Comparison of ENCODE assay signal across 19 cellular contexts in the genomic region with DNA sequence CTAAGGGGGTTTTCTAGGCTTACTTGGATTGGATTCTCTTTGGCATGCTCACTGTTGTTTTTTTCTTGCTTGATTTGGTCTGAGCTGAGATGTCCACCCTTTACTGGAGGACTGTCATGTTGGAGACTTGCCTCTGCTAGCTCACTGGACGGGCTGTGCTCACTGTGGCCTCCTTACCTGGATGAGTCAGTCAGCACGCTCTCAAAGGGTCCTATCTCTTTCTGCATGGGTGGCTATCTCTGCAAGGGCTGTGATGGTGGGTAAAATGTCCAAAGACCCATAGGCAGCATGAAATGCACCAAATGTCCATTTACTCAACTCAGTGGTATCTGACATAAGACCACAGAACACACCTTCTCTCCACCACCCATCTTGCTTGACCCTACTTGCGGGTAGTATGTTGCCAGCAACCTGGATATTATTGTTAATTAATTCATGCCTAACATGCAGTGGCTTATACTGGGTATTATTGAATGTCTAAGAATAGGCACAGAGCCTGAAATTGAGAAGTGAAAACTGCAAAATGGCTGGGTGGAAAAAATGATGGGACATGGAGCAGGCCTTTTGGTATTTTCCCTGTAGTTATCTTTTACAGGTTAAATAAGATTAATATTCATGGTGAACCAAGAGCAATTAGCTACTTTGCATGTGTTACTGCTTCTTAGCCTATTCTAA.
DNase-seq lines count a peak whose midpoint lies in the region; ATAC-seq and TF ChIP-seq lines count a peak whose summit lies in the region.
"Had no signal": no experiment of that assay in that cellular context is flagged by ENCODE, and none has a peak within 500 bp of the region (broad histone marks: within the 10 kb centered on the region; RNA-seq: fewer than 3 reads in every experiment).

No MANE protein-coding gene starts in this region.

- H3K79me1 ChIP-seq in IMR-90 (ENCODE audit: low read depth in 1 of 2, low read length in 2 of 2) (no peaks in the 10 kb centered on the region), mesenchymal stem cell (replicated peaks; ENCODE audit: low read length, poor library complexity, severe bottlenecking) (no peaks in the 10 kb centered on the region)

- H3K4me1 ChIP-seq in IMR-90 (ENCODE audit: control insufficient read depth, insufficient read depth, low read length) = no peaks in the 10 kb centered on the region
- peaks cover 10% of the 10 kb centered on the region for H3K4me1 ChIP-seq in OCI-LY3 (ENCODE audit: low read length)
- peaks cover 8% of the 10 kb centered on the region for H3K4me1 ChIP-seq in mesenchymal stem cell (ENCODE audit: control insufficient read depth, insufficient read depth, low read depth, low read length)
- H3K4me1 ChIP-seq: BLaER1 treated with 17β-estradiol and CSF1 and Interleukin-3, amounts not matched to agents 10 nM and 100 nM; Caco-2 had no signal

- TF ChIP-seq CTCF in IMR-90 (conservative IDR thresholded peaks at IDR 0.05; ENCODE audit: low read depth, low read length) (no peak), OCI-LY3 (IDR thresholded peaks at IDR 0.05; ENCODE audit: low read depth, low read length) (no peak)

- peak overlapping the region; percentile 77 for H3K27ac Mint-ChIP-seq in stimulated activated naive B cell treated with anti-CD40 and anti-IgM and Interleukin-4, amounts not matched to agents 10 μg/mL and 1 μg/mL and 100 μg/mL, for 72 hours
- H3K27ac Mint-ChIP-seq: B cell; CD4-positive, alpha-beta T cell; CD8-positive, alpha-beta T cell had no signal

- POLR2A ChIA-PET in IMR-90 (lab: Charles Lee; ENCODE audit: unreplicated experiment) = no interaction called here

- H3K4ac ChIP-seq in IMR-90 (ENCODE audit: low read depth, low read length) (no peak overlapping the region), mesenchymal stem cell (ENCODE audit: low read depth in 1 of 2, low read length in 2 of 2) (no peak overlapping the region)

- in situ Hi-C loops in IMR-90 (cut with MboI; ENCODE audit: low sequenced_read_pairs) = no loop called here

- H3K79me2 ChIP-seq in OCI-LY3 (ENCODE audit: low read length) = no peaks in the 10 kb centered on the region

- 0 out of 2 replicates have a peak overlapping the region, but pooled peaks have one; percentile 26 for H2AK5ac ChIP-seq in IMR-90 (ENCODE audit: low read depth, low read length)
- H2AK5ac ChIP-seq in mesenchymal stem cell (ENCODE audit: low read length, severe bottlenecking) = no peak overlapping the region

- no peak overlapping the region for H3K56ac ChIP-seq in IMR-90 (ENCODE audit: extremely low read depth, insufficient read depth, low read length)

- peaks cover 3 to 4% of the 10 kb centered on the region in 2 donors for H3K9me3 Mint-ChIP-seq in stimulated activated naive B cell treated with anti-CD40 and anti-IgM and Interleukin-4, amounts not matched to agents 10 μg/mL and 1 μg/mL and 100 μg/mL, for 72 hours
- H3K9me3 Mint-ChIP-seq: CD4-positive, alpha-beta T cell; CD8-positive, alpha-beta T cell had no signal

- no peak for DNase-seq in IMR-90
- no peak for DNase-seq in mesenchymal stem cell
- DNase-seq in stimulated activated naive B cell treated with anti-CD40 and anti-IgM and Interleukin-4, amounts not matched to agents 10 μg/mL and 1 μg/mL and 100 μg/mL, for 72 hours = peak; percentile 2
- DNase-seq in caudate nucleus (lab: John Stamatoyannopoulos, UW) = no peak
- DNase-seq in activated gamma-delta T cell (lab: John Stamatoyannopoulos, UW) = no peak
- DNase-seq: AML-193; Caco-2; Calu3; CD4-positive, alpha-beta T cell; CD8-positive, alpha-beta T cell; DMS79 treated with DMSO at 0.1 percent for 48 hours; GF-D8 had no signal

- no peak overlapping the region for H2AK9ac ChIP-seq in IMR-90 (replicated peaks; ENCODE audit: low read depth, low read length, poor library complexity)

- H3K23ac ChIP-seq in IMR-90 (ENCODE audit: low read depth, low read length) (no peak overlapping the region), mesenchymal stem cell (ENCODE audit: low read length in 2 of 2) (no peak overlapping the region)

- no peak for ATAC-seq in IMR-90 (ENCODE audit: low read depth)
- ATAC-seq in stimulated activated naive B cell treated with anti-CD40 and anti-IgM and Interleukin-4, amounts not matched to agents 10 μg/mL and 1 μg/mL and 100 μg/mL, for 72 hours (replicated peaks) = peak; percentile 88 to 89
- ATAC-seq in GM21529 (IDR thresholded peaks at IDR 0.05; ENCODE audit: unreplicated experiment) = no peak
- ATAC-seq: A549; CD8-positive, alpha-beta T cell had no signal

- H2BK120ac ChIP-seq in IMR-90 (ENCODE audit: low read depth, low read length) (no peak overlapping the region), mesenchymal stem cell (ENCODE audit: low read depth, low read length) (no peak overlapping the region)

- H3K9ac ChIP-seq in IMR-90 (ENCODE audit: low read depth, low read length) (no peak overlapping the region), OCI-LY3 (ENCODE audit: low read length) (no peak overlapping the region), mesenchymal stem cell (ENCODE audit: low read length) (no peak overlapping the region)
- H3K9ac ChIP-seq: BLaER1 treated with 17β-estradiol and CSF1 and Interleukin-3, amounts not matched to agents 10 nM and 100 nM had no signal

- no peak overlapping the region for H2AFZ ChIP-seq in IMR-90 (replicated peaks; ENCODE audit: low read length, poor library complexity)
- H2AFZ ChIP-seq in OCI-LY3 (ENCODE audit: low read depth, low read length) = no peak overlapping the region
- H2AFZ ChIP-seq in mesenchymal stem cell (ENCODE audit: low read depth, low read length) = no peak overlapping the region

- H2BK5ac ChIP-seq in IMR-90 (ENCODE audit: low read depth, low read length, poor library complexity, severe bottlenecking) = no peak overlapping the region
- no peak overlapping the region for H2BK5ac ChIP-seq in mesenchymal stem cell (ENCODE audit: low read depth, low read length, poor library complexity, severe bottlenecking)

- peaks cover 19 to 24% of the 10 kb centered on the region in 2 donors for H3K4me1 Mint-ChIP-seq in stimulated activated naive B cell treated with anti-CD40 and anti-IgM and Interleukin-4, amounts not matched to agents 10 μg/mL and 1 μg/mL and 100 μg/mL, for 72 hours

- H3K27me3 ChIP-seq in IMR-90 (ENCODE audit: control insufficient read depth, insufficient read depth, low read length) (no peaks in the 10 kb centered on the region), OCI-LY3 (ENCODE audit: low read depth, low read length) (no peaks in the 10 kb centered on the region), mesenchymal stem cell (ENCODE audit: control insufficient read depth in 1 of 2, insufficient read depth in 1 of 2, low read length in 2 of 2) (no peaks in the 10 kb centered on the region)
- H3K27me3 ChIP-seq: BLaER1 treated with 17β-estradiol and CSF1 and Interleukin-3, amounts not matched to agents 10 nM and 100 nM had no signal

- H4K91ac ChIP-seq in IMR-90 (ENCODE audit: insufficient read depth, low read depth, low read length) (no peak overlapping the region; the same call in 1 of the 2 replicates), mesenchymal stem cell (ENCODE audit: low read length) (peak overlapping the region; percentile 76)

- no peak overlapping the region for H2BK20ac ChIP-seq in IMR-90 (ENCODE audit: low read depth, low read length)

- H3K4me3 ChIP-seq in IMR-90 (ENCODE audit: insufficient read depth, low read depth, low read length) = no peak overlapping the region
- no peak overlapping the region for H3K4me3 ChIP-seq in OCI-LY3 (ENCODE audit: low read length)
- no peak overlapping the region for H3K4me3 ChIP-seq in mesenchymal stem cell (ENCODE audit: insufficient read depth in 1 of 2, low read depth in 1 of 2, low read length in 2 of 2)
- H3K4me3 ChIP-seq: A549; BLaER1 treated with 17β-estradiol and CSF1 and Interleukin-3, amounts not matched to agents 10 nM and 100 nM had no signal

- BruUV-seq in IMR-90 (replicated peaks; lab: Mats Ljungman, UMichigan) = no TSS peak

- no peaks in the 10 kb centered on the region for H3K27me3 Mint-ChIP-seq in stimulated activated naive B cell treated with anti-CD40 and anti-IgM and Interleukin-4, amounts not matched to agents 10 μg/mL and 1 μg/mL and 100 μg/mL, for 72 hours
- H3K27me3 Mint-ChIP-seq: CD4-positive, alpha-beta T cell had no signal

- no CpG with 5 or more reads among the region's 3 CpGs for WGBS in IMR-90 (ENCODE audit: extremely low coverage in 2 of 2, insufficient read length in 1 of 2), 2 experiments
- WGBS in mesenchymal stem cell = 100% methylated on average over 1 of the region's 3 CpGs

- no peak for TF ChIP-seq POLR2A in IMR-90 (IDR thresholded peaks at IDR 0.05; ENCODE audit: low read depth, low read length)

- H4K5ac ChIP-seq in IMR-90 (ENCODE audit: low read depth, low read length) = no peak overlapping the region

- H3K4me2 ChIP-seq in IMR-90 (ENCODE audit: low read depth, low read length) (no peak overlapping the region), OCI-LY3 (ENCODE audit: low read length) (peak overlapping the region; percentile 17; the same call in 1 of the 2 replicates), mesenchymal stem cell (ENCODE audit: low read length, poor library complexity, severe bottlenecking) (no peak overlapping the region)
- H3K4me2 ChIP-seq: A549; BLaER1 treated with 17β-estradiol and CSF1 and Interleukin-3, amounts not matched to agents 10 nM and 100 nM had no signal

- no peak overlapping the region for H3K18ac ChIP-seq in IMR-90 (ENCODE audit: low read depth, low read length)
- H3K18ac ChIP-seq in mesenchymal stem cell (ENCODE audit: low read depth in 1 of 2, low read length in 2 of 2) = peak overlapping the region in 1 of 2 experiments; percentile 28

- no peak overlapping the region for H3K14ac ChIP-seq in IMR-90 (replicated peaks; ENCODE audit: low read depth, low read length)
- H3K14ac ChIP-seq in mesenchymal stem cell (ENCODE audit: low read length in 2 of 2) = no peak overlapping the region

- H3K36me3 Mint-ChIP-seq in stimulated activated naive B cell treated with anti-CD40 and anti-IgM and Interleukin-4, amounts not matched to agents 10 μg/mL and 1 μg/mL and 100 μg/mL, for 72 hours = peaks cover 5 to 6% of the 10 kb centered on the region in 2 donors
- H3K36me3 Mint-ChIP-seq: CD8-positive, alpha-beta T cell had no signal

- H3K27ac ChIP-seq in IMR-90 (ENCODE audit: insufficient read depth, low read length) = no peak overlapping the region
- H3K27ac ChIP-seq in OCI-LY3 (ENCODE audit: low read length) = no peak overlapping the region
- H3K27ac ChIP-seq in mesenchymal stem cell (ENCODE audit: low read length, poor library complexity, severe bottlenecking) = no peak overlapping the region
- H3K27ac ChIP-seq in caudate nucleus (ENCODE audit: low read depth, low read length) = no peak overlapping the region
- H3K27ac ChIP-seq: 22Rv1; A549; BLaER1 treated with 17β-estradiol and CSF1 and Interleukin-3, amounts not matched to agents 10 nM and 100 nM; C4-2B had no signal

- H2BK12ac ChIP-seq in mesenchymal stem cell (ENCODE audit: low read length in 2 of 2) = no peak overlapping the region

- no peaks in the 10 kb centered on the region; the same call in 1 of the 2 replicates for H3K9me1 ChIP-seq in IMR-90 (ENCODE audit: insufficient read depth, low read length)

- H3K4me3 Mint-ChIP-seq in stimulated activated naive B cell treated with anti-CD40 and anti-IgM and Interleukin-4, amounts not matched to agents 10 μg/mL and 1 μg/mL and 100 μg/mL, for 72 hours = no peak overlapping the region
- H3K4me3 Mint-ChIP-seq: B cell; CD4-positive, alpha-beta T cell; CD8-positive, alpha-beta T cell had no signal

- no peaks in the 10 kb centered on the region for H4K20me1 ChIP-seq in IMR-90 (ENCODE audit: insufficient read depth, low read length)
- H4K20me1 ChIP-seq in OCI-LY3 (ENCODE audit: insufficient read depth, low read length) = no peaks in the 10 kb centered on the region
- H4K20me1 ChIP-seq: BLaER1 treated with 17β-estradiol and CSF1 and Interleukin-3, amounts not matched to agents 10 nM and 100 nM had no signal

- H3K36me3 ChIP-seq in IMR-90 (ENCODE audit: control insufficient read depth, insufficient read depth, low read length) (no peaks in the 10 kb centered on the region), OCI-LY3 (replicated peaks; ENCODE audit: low read depth, low read length) (no peaks in the 10 kb centered on the region), mesenchymal stem cell (ENCODE audit: control insufficient read depth in 1 of 2, insufficient read depth in 2 of 2, low read depth in 1 of 2, low read length in 2 of 2) (no peaks in the 10 kb centered on the region)
- H3K36me3 ChIP-seq: BLaER1 treated with 17β-estradiol and CSF1 and Interleukin-3, amounts not matched to agents 10 nM and 100 nM had no signal

- H3K9me3 ChIP-seq in IMR-90 (ENCODE audit: control insufficient read depth, insufficient read depth, low read length) (no peaks in the 10 kb centered on the region), OCI-LY3 (ENCODE audit: insufficient read depth, low read length) (no peaks in the 10 kb centered on the region), mesenchymal stem cell (ENCODE audit: control insufficient read depth, low read length) (no peaks in the 10 kb centered on the region)
- H3K9me3 ChIP-seq: A549, Caco-2 had no signal

- CTCF ChIA-PET in IMR-90 (lab: Yijun Ruan, JAX) = no interaction called here

- dilution Hi-C loops in IMR-90 (cut with HindIII; ENCODE audit: low sequenced_read_pairs, unreplicated experiment) = no loop called here

- peak overlapping the region; percentile 47; the same call in 1 of the 3 replicates for H2BK15ac ChIP-seq in IMR-90 (ENCODE audit: low read depth, low read length)
- no peak overlapping the region for H2BK15ac ChIP-seq in mesenchymal stem cell (ENCODE audit: low read depth, poor library complexity, severe bottlenecking)

- H4K8ac ChIP-seq in IMR-90 (ENCODE audit: low read depth in 2 of 2, low read length in 2 of 2) (no peak overlapping the region), mesenchymal stem cell (ENCODE audit: low read length) (no peak overlapping the region)

- TF ChIP-seq RAD21 in IMR-90 (IDR thresholded peaks at IDR 0.05; ENCODE audit: low read length) = no peak

- intact Hi-C loops in IMR-90 (cut with micrococcal nuclease) = no loop called here

Comparison
In these comparisons a context has a peak if more than half of its experiments do, and no peak if none do; other contexts are left out.
1. ATAC-seq: peak in stimulated activated naive B cell treated with anti-CD40 and anti-IgM and Interleukin-4, amounts not matched to agents 10 μg/mL and 1 μg/mL and 100 μg/mL, for 72 hours (2 of 2); none in IMR-90 (single experiment) and GM21529 (single experiment).